Comparison of ENCODE assay signal across 22 cellular contexts in genomic region chr4:37693030-37693429, GRCh38. TPM values are rescaled to one million over a fixed set of nuclear protein-coding genes. Genes with fewer than 3 reads are reported as not detected.
DNase-seq lines count a peak whose midpoint lies in the region; ATAC-seq, FAIRE-seq and TF ChIP-seq lines count a peak whose summit lies in the region.
"Had no signal": no experiment of that assay in that cellular context is flagged by ENCODE, and none has a peak within 500 bp of the region (broad histone marks: within the 10 kb centered on the region; RNA-seq: fewer than 3 reads in every experiment).

No MANE protein-coding gene starts in this region.

- H3K27me3 ChIP-seq in mammary epithelial cell (ENCODE audit: insufficient read depth, low read length) (no peaks in the 10 kb centered on the region), breast epithelium (no peaks in the 10 kb centered on the region), RWPE2 (ENCODE audit: insufficient read depth, poor library complexity, severe bottlenecking) (no peaks in the 10 kb centered on the region), keratinocyte (ENCODE audit: control insufficient read depth, extremely low read depth, insufficient read depth, low read length) (no peaks in the 10 kb centered on the region)
- H3K27me3 ChIP-seq: BLaER1, MG63 had no signal

- H3K9me3 ChIP-seq in mammary epithelial cell (replicated peaks; ENCODE audit: insufficient read depth, low read length) (no peaks in the 10 kb centered on the region), breast epithelium (no peaks in the 10 kb centered on the region), RWPE2 (ENCODE audit: severe bottlenecking) (no peaks in the 10 kb centered on the region), keratinocyte (ENCODE audit: control insufficient read depth, low read depth, low read length) (no peaks in the 10 kb centered on the region)
- H3K9me3 ChIP-seq: MG63 had no signal

- CTCF ChIA-PET in mammary epithelial cell (lab: Charles Lee; ENCODE audit: low non-redundant PET), result no interaction called here

- H3K9ac ChIP-seq in mammary epithelial cell (ENCODE audit: insufficient read depth, low read length) (no peak overlapping the region), keratinocyte (ENCODE audit: control insufficient read depth, extremely low read depth, insufficient read depth, low read length) (no peak overlapping the region)
- H3K9ac ChIP-seq: BLaER1 had no signal

- TF ChIP-seq POLR2A in breast epithelium (IDR thresholded peaks at IDR 0.05) (no peak), lower leg skin (IDR thresholded peaks at IDR 0.05) (no peak)

- H3K79me2 ChIP-seq in mammary epithelial cell (ENCODE audit: insufficient read depth, low read length) (no peaks in the 10 kb centered on the region), keratinocyte (ENCODE audit: control insufficient read depth, insufficient read depth, low read length) (no peaks in the 10 kb centered on the region)

- FAIRE-seq in keratinocyte (lab: Jason Lieb, UNC), result no peak

- in situ Hi-C loops in mammary epithelial cell (cut with MboI; ENCODE audit: low sequenced_read_pairs in 2 of 2), result no loop called here

- dilution Hi-C loops in mammary epithelial cell (cut with HindIII; ENCODE audit: low sequenced_read_pairs), result loop anchor here (5.0 kb wide), 1 partner anchor 54 kb away; no protein-coding TSS in a partner anchor
- dilution Hi-C loops in keratinocyte (cut with MboI; ENCODE audit: extremely low pct_ligation_motif_present, low sequenced_read_pairs), result no loop called here

- no peak for DNase-seq in mammary epithelial cell
- DNase-seq in breast epithelium (ENCODE audit: low spot score in 2 of 2), result no peak
- DNase-seq in RWPE2 (ENCODE audit: low spot score), result no peak
- DNase-seq in keratinocyte (ENCODE audit: low read depth, low spot score), result no peak
- no peak for DNase-seq in activated CD8-positive, alpha-beta memory T cell treated with anti-CD3 and anti-CD28 coated beads, Interleukin-2, amount 50 U/mL, for 4 hours
- no peak for DNase-seq in T1000 (lab: John Stamatoyannopoulos, UW)
- no peak for DNase-seq in lower leg skin (ENCODE audit: low spot score in 2 of 2)
- DNase-seq: 8988T; CD4-positive, CD25-positive, alpha-beta regulatory T cell; DMS153; H9; KG1; MG63; NCI-H1105 treated with DMSO at 0.1 percent for 48 hours; NCI-H146; NCI-H1930; NCI-H446 treated with DMSO at 0.1 percent for 48 hours; NCI-H526 treated with DMSO at 0.1 percent for 48 hours; RPMI8226; SHP77 had no signal

- WGBS in mammary epithelial cell (ENCODE audit: low coverage, missing lambda C conversion rate), result 100% methylated on average over 2 of the region's 2 CpGs
- WGBS in lower leg skin, 2 donors, result 92 to 100% methylated on average over 2 of the region's 2 CpGs

- ATAC-seq in RWPE2 (ENCODE audit: low read depth), result no peak

- intact Hi-C loops in mammary epithelial cell (cut with micrococcal nuclease) (no loop called here), breast epithelium (cut with DNase I; ENCODE audit: low total_unique reads) (no loop called here), lower leg skin (cut with DNase I; ENCODE audit: low total_unique reads) (no loop called here)

- no peaks in the 10 kb centered on the region for H3K36me3 ChIP-seq in mammary epithelial cell (ENCODE audit: insufficient read depth, low read length)
- no peaks in the 10 kb centered on the region for H3K36me3 ChIP-seq in breast epithelium
- H3K36me3 ChIP-seq in RWPE2 (ENCODE audit: low read depth), result no peaks in the 10 kb centered on the region
- H3K36me3 ChIP-seq in keratinocyte (ENCODE audit: control insufficient read depth in 2 of 2, extremely low read depth in 1 of 2, insufficient read depth in 2 of 2, low read length in 2 of 2), result no peaks in the 10 kb centered on the region
- H3K36me3 ChIP-seq: BLaER1, MG63 had no signal

- H3K27ac ChIP-seq in mammary epithelial cell (ENCODE audit: insufficient read depth, low read depth, low read length) (no peak overlapping the region), breast epithelium (no peak overlapping the region), RWPE2 (ENCODE audit: poor library complexity, severe bottlenecking) (peak overlapping the region; percentile 45), keratinocyte (ENCODE audit: control insufficient read depth, insufficient read depth, low read length) (peak overlapping the region; percentile 23)
- H3K27ac ChIP-seq: BLaER1, SK-N-MC had no signal

- H4K20me1 ChIP-seq in mammary epithelial cell (ENCODE audit: insufficient read depth, low read length), result no peaks in the 10 kb centered on the region
- H4K20me1 ChIP-seq in keratinocyte (ENCODE audit: control insufficient read depth, extremely low read depth, insufficient read depth, low read length), result no peaks in the 10 kb centered on the region
- H4K20me1 ChIP-seq: BLaER1 had no signal

- H3K4me1 ChIP-seq in mammary epithelial cell (ENCODE audit: insufficient read depth, low read length) (peaks cover 14% of the 10 kb centered on the region), breast epithelium (no peaks in the 10 kb centered on the region), RWPE2 (ENCODE audit: insufficient read depth, poor library complexity, severe bottlenecking) (peaks cover 8% of the 10 kb centered on the region), keratinocyte (ENCODE audit: control insufficient read depth, extremely low read depth, insufficient read depth, low read length) (peaks cover 16% of the 10 kb centered on the region)
- H3K4me1 ChIP-seq: BLaER1 had no signal

- no TSS peak for BruUV-seq in mammary epithelial cell (replicated peaks; lab: Mats Ljungman, UMichigan)

- no peaks in the 10 kb centered on the region for H3K9me1 ChIP-seq in keratinocyte (ENCODE audit: control insufficient read depth, extremely low read depth, insufficient read depth, low read length)

- H3K4me3 ChIP-seq in mammary epithelial cell (replicated peaks in 1 of 3; ENCODE audit: insufficient read depth in 1 of 3, low read depth in 2 of 3, low read length in 3 of 3) (no peak overlapping the region), breast epithelium (no peak overlapping the region), RWPE2 (ENCODE audit: severe bottlenecking) (no peak overlapping the region), keratinocyte (ENCODE audit: control insufficient read depth in 2 of 3, extremely low read depth in 1 of 3, insufficient read depth in 2 of 3, low read depth in 1 of 3, low read length in 3 of 3) (no peak overlapping the region), lower leg skin (ENCODE audit: low read depth, poor library complexity, severe bottlenecking) (no peak overlapping the region)
- H3K4me3 ChIP-seq: BLaER1, MG63, SK-N-MC had no signal

- no peak overlapping the region for H3K4me2 ChIP-seq in mammary epithelial cell (ENCODE audit: insufficient read depth, low read depth, low read length)
- no peak overlapping the region for H3K4me2 ChIP-seq in keratinocyte (ENCODE audit: control insufficient read depth, extremely low read depth, insufficient read depth, low read depth, low read length)
- H3K4me2 ChIP-seq: BLaER1 had no signal

- no peak for TF ChIP-seq CTCF in mammary epithelial cell (conservative IDR thresholded peaks at IDR 0.05 in 1 of 2, IDR thresholded peaks at IDR 0.05 in 1 of 2; ENCODE audit: extremely low read depth in 1 of 2, insufficient read depth in 1 of 2, low read depth in 1 of 2, low read length in 2 of 2)
- no peak for TF ChIP-seq CTCF in breast epithelium (IDR thresholded peaks at IDR 0.05)
- TF ChIP-seq CTCF in RWPE2 (IDR thresholded peaks at IDR 0.05; ENCODE audit: poor library complexity, severe bottlenecking), result no peak
- no peak for TF ChIP-seq CTCF in keratinocyte (optimal IDR thresholded peaks at IDR 0.05 in 1 of 3, IDR thresholded peaks at IDR 0.05 in 1 of 3, conservative IDR thresholded peaks at IDR 0.05 in 1 of 3; ENCODE audit: extremely low read depth in 1 of 3, insufficient read depth in 2 of 3, low read length in 3 of 3)
- no peak for TF ChIP-seq CTCF in lower leg skin (IDR thresholded peaks at IDR 0.05)

- H2AFZ ChIP-seq in mammary epithelial cell (ENCODE audit: low read depth, low read length) (peak overlapping the region; percentile 13), keratinocyte (ENCODE audit: control insufficient read depth, low read length) (no peak overlapping the region)

RNA-seq across cellular contexts. Expression of gene RELL1, which starts 6.9 kb away (rescaled TPM):
- total RNA-seq in mammary epithelial cell (10 to 100 TPM; 35.7 to 93.2 TPM), breast epithelium (10 to 100 TPM; 68.5 to 88.8 (median 76.0) TPM), lower leg skin (10 to 100 TPM; 66.5 to 78.6 (median 73.7) TPM)
- polyA plus RNA-seq in mammary epithelial cell (12.8 TPM), keratinocyte (4.1 to 15.6 TPM (median 9.3 TPM) in 3 replicates)
- polyA minus RNA-seq in mammary epithelial cell (29.2 TPM), keratinocyte (9.1 to 23.6 TPM (median 22.2 TPM) in 3 replicates)
- 3.1 TPM for polyA plus RNA-seq in keratinocyte (2011; ENCODE audit: low read depth)
- 5.5 and 7.2 TPM in 2 replicates for polyA plus RNA-seq in keratinocyte (2011; cell fraction: cytosol; rRNA removed)
- 7.1 and 7.7 TPM in 2 replicates for polyA plus RNA-seq in keratinocyte (2011; cell fraction: nucleus; rRNA removed)
- polyA plus RNA-seq in keratinocyte (2012; ENCODE audit: low replicate concordance), result 6.1 and 10.4 TPM in 2 replicates
- 22.6 TPM for polyA minus RNA-seq in keratinocyte (2011; cell fraction: cytosol; rRNA and poly(A)+ RNA removed)
- 10.1 and 16.2 TPM in 2 replicates for polyA minus RNA-seq in keratinocyte (2011; cell fraction: nucleus; rRNA and poly(A)+ RNA removed)

Comparison
In these comparisons a context has a peak if more than half of its experiments do, and no peak if none do; other contexts are left out.
1. H3K27ac ChIP-seq: peak in RWPE2 (single experiment) and keratinocyte (single experiment); none in mammary epithelial cell (single experiment) and breast epithelium (0 of 2).